9 cellular contexts compared by ENCODE assay signal in genomic region chr11:44597358-44598009, GRCh38. TPM values are rescaled to one million over a fixed set of nuclear protein-coding genes. Genes with fewer than 3 reads are reported as not detected.
DNase-seq lines count a peak whose midpoint lies in the region; ATAC-seq and TF ChIP-seq lines count a peak whose summit lies in the region.
"Had no signal": no experiment of that assay in that cellular context is flagged by ENCODE, and none has a peak within 500 bp of the region (broad histone marks: within the 10 kb centered on the region; RNA-seq: fewer than 3 reads in every experiment).

No MANE protein-coding gene starts in this region.

- DNase-seq in activated B cell treated with CpG ODN at 0.5 μM for 24 hours (no peak), pons (ENCODE audit: low spot score) (no peak)
- DNase-seq in activated effector memory CD4-positive, alpha-beta T cell treated with anti-CD3 and anti-CD28 coated beads, Interleukin-2, amount 50 U/mL, for 16 hours = no peak
- DNase-seq: amniotic stem cell had no signal

- TF ChIP-seq CTCF in activated B cell treated with CpG ODN at 0.5 μM for 24 hours (IDR thresholded peaks at IDR 0.05) = no peak

- H3K9me3 Mint-ChIP-seq in activated B cell treated with CpG ODN at 0.5 μM for 24 hours = no peaks in the 10 kb centered on the region

- peak; percentile 2 for ATAC-seq in GM18511 (IDR thresholded peaks at IDR 0.05; ENCODE audit: unreplicated experiment)
- peak; percentile 4 for ATAC-seq in GM21825 (IDR thresholded peaks at IDR 0.05; ENCODE audit: unreplicated experiment)
- no peak for ATAC-seq in activated B cell treated with CpG ODN at 0.5 μM for 24 hours (ENCODE audit: low read depth)
- ATAC-seq in GM19463 (IDR thresholded peaks at IDR 0.05; ENCODE audit: unreplicated experiment) = no peak

- H3K4me1 Mint-ChIP-seq in activated B cell treated with CpG ODN at 0.5 μM for 24 hours = peaks cover 97% of the 10 kb centered on the region

- H3K4me3 ChIP-seq in skin epidermis = no peak overlapping the region
- H3K4me3 ChIP-seq: suprapubic skin had no signal

- CTCF ChIA-PET in activated B cell treated with CpG ODN at 0.5 μM for 24 hours (lab: Charles Lee) = interaction anchor here (1.4 to 5.8 kb wide), 6 partner anchors 14 to 41 kb away, joined by 3 to 38 read pairs (median 8); no protein-coding TSS in a partner anchor

- H3K4me3 Mint-ChIP-seq in activated B cell treated with CpG ODN at 0.5 μM for 24 hours = peak overlapping the region; percentile 82

- peak overlapping the region; percentile 94 for H3K27ac Mint-ChIP-seq in activated B cell treated with CpG ODN at 0.5 μM for 24 hours

- H3K36me3 Mint-ChIP-seq in activated B cell treated with CpG ODN at 0.5 μM for 24 hours (ENCODE audit: low read depth) = peaks cover 78% of the 10 kb centered on the region

- no peaks in the 10 kb centered on the region for H3K27me3 Mint-ChIP-seq in activated B cell treated with CpG ODN at 0.5 μM for 24 hours

- intact Hi-C loops in activated B cell treated with CpG ODN at 0.5 μM for 24 hours (cut with micrococcal nuclease) = loop anchor here (1.0 to 2.0 kb wide), 2 partner anchors 13 to 38 kb away; no protein-coding TSS in a partner anchor

- POLR2A ChIA-PET in activated B cell treated with CpG ODN at 0.5 μM for 24 hours (lab: Charles Lee) = interaction anchor here (1.0 to 14.6 kb wide), 7 partner anchors 10 to 433 kb away, joined by 3 to 485 read pairs (median 9); partner anchors contain the start of gene CD82

- peak overlapping the region in 14 of 21 experiments; percentile 6 to 86 (median 63) for H3K27ac ChIP-seq in skin epidermis
- H3K27ac ChIP-seq: suprapubic skin had no signal

RNA-seq across cellular contexts. Expression of gene CD82, which starts 32.0 kb away (rescaled TPM):
- total RNA-seq in activated B cell treated with CpG ODN at 0.5 μM for 24 hours = 728 and 770 TPM in 2 replicates

Comparison
In these comparisons a context has a peak if more than half of its experiments do, and no peak if none do; other contexts are left out.
1. ATAC-seq: peak in GM18511 (single experiment) and GM21825 (single experiment); none in activated B cell treated with CpG ODN at 0.5 μM for 24 hours (single experiment) and GM19463 (single experiment).